In the genomic region with DNA sequence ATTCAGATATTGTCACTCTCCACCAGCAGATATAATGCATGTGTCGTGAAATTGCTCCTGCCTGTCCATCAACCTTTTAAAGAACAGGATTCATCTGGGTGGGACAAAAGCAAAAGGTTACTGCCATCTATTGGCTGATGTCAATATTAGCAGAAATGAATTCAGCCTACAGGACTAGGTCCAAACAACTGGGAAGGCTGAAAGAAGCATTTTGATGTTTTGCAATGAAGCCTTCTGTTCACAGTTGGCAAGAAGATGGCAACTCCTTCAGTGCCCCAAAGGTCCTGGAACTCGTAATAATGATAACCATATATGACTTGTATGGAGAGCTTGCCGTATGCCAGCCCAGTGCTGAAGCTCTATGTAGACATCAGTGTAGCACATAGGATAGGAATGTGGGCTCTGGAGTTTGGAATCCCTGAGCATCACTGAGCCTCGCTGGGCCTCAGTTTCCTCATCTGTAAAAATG, we compare ENCODE assay signal across 1 cellular context.
TF ChIP-seq lines count a peak whose summit lies in the region.

No MANE protein-coding gene starts in this region.

TF ChIP-seq in Ishikawa, 13 proteins besides CTCF, POLR2A, EP300 and RAD21 (continued from another document):
- TF ChIP-seq, protein P1, sequence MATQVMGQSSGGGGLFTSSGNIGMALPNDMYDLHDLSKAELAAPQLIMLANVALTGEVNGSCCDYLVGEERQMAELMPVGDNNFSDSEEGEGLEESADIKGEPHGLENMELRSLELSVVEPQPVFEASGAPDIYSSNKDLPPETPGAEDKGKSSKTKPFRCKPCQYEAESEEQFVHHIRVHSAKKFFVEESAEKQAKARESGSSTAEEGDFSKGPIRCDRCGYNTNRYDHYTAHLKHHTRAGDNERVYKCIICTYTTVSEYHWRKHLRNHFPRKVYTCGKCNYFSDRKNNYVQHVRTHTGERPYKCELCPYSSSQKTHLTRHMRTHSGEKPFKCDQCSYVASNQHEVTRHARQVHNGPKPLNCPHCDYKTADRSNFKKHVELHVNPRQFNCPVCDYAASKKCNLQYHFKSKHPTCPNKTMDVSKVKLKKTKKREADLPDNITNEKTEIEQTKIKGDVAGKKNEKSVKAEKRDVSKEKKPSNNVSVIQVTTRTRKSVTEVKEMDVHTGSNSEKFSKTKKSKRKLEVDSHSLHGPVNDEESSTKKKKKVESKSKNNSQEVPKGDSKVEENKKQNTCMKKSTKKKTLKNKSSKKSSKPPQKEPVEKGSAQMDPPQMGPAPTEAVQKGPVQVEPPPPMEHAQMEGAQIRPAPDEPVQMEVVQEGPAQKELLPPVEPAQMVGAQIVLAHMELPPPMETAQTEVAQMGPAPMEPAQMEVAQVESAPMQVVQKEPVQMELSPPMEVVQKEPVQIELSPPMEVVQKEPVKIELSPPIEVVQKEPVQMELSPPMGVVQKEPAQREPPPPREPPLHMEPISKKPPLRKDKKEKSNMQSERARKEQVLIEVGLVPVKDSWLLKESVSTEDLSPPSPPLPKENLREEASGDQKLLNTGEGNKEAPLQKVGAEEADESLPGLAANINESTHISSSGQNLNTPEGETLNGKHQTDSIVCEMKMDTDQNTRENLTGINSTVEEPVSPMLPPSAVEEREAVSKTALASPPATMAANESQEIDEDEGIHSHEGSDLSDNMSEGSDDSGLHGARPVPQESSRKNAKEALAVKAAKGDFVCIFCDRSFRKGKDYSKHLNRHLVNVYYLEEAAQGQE (IDR thresholded peaks at IDR 0.05; ENCODE audit: low read depth), result no peak
TF ChIP-seq in Ishikawa: peak in this region for 0.
